1 cellular context compared by ENCODE assay signal in genomic region chr2:230864605-230865323, GRCh38.
TF ChIP-seq lines count a peak whose summit lies in the region.

TSS of gene ITM2C (plus strand) at chr2:230864942. CDS start at chr2:230865026, 84 bp downstream.

TF ChIP-seq in HepG2, 621 proteins besides CTCF, POLR2A, EP300 and RAD21 (continued from another document and continues in another):
- TF ChIP-seq, protein P1, sequence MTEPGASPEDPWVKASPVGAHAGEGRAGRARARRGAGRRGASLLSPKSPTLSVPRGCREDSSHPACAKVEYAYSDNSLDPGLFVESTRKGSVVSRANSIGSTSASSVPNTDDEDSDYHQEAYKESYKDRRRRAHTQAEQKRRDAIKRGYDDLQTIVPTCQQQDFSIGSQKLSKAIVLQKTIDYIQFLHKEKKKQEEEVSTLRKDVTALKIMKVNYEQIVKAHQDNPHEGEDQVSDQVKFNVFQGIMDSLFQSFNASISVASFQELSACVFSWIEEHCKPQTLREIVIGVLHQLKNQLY (CRISPR knock-in tag; IDR thresholded peaks at IDR 0.05) = no peak
- TF ChIP-seq, protein P2, sequence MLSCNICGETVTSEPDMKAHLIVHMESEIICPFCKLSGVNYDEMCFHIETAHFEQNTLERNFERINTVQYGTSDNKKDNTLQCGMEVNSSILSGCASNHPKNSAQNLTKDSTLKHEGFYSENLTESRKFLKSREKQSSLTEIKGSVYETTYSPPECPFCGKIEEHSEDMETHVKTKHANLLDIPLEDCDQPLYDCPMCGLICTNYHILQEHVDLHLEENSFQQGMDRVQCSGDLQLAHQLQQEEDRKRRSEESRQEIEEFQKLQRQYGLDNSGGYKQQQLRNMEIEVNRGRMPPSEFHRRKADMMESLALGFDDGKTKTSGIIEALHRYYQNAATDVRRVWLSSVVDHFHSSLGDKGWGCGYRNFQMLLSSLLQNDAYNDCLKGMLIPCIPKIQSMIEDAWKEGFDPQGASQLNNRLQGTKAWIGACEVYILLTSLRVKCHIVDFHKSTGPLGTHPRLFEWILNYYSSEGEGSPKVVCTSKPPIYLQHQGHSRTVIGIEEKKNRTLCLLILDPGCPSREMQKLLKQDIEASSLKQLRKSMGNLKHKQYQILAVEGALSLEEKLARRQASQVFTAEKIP (CRISPR knock-in tag; IDR thresholded peaks at IDR 0.05; ENCODE audit: borderline replicate concordance) = no peak
- no peak for TF ChIP-seq JUN (CRISPR knock-in tag; IDR thresholded peaks at IDR 0.05)
- TF ChIP-seq ZNF383 (CRISPR knock-in tag; IDR thresholded peaks at IDR 0.05; ENCODE audit: borderline replicate concordance) = no peak
- no peak for TF ChIP-seq NFIC (IDR thresholded peaks at IDR 0.05; ENCODE audit: low read length)
- TF ChIP-seq TGIF2 (CRISPR knock-in tag; IDR thresholded peaks at IDR 0.05) = no peak
- peak; percentile 93 for TF ChIP-seq ZNF24 (IDR thresholded peaks at IDR 0.05)
- TF ChIP-seq, protein P3, sequence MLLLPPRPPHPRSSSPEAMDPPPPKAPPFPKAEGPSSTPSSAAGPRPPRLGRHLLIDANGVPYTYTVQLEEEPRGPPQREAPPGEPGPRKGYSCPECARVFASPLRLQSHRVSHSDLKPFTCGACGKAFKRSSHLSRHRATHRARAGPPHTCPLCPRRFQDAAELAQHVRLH (CRISPR knock-in tag; IDR thresholded peaks at IDR 0.05; ENCODE audit: borderline replicate concordance, low read depth) = peak; percentile 31; the same call in 1 of the 2 replicates
- TF ChIP-seq REPIN1 (CRISPR knock-in tag; IDR thresholded peaks at IDR 0.05; ENCODE audit: borderline replicate concordance, low read depth) = no peak
- no peak for TF ChIP-seq ZNF543 (CRISPR knock-in tag; IDR thresholded peaks at IDR 0.05)
- peak; percentile 49 for TF ChIP-seq HOXA3 (CRISPR knock-in tag; IDR thresholded peaks at IDR 0.05)
- no peak for TF ChIP-seq TAF15 (IDR thresholded peaks at IDR 0.05; ENCODE audit: low read depth, low read length, poor library complexity, severe bottlenecking)
- TF ChIP-seq, protein P4, sequence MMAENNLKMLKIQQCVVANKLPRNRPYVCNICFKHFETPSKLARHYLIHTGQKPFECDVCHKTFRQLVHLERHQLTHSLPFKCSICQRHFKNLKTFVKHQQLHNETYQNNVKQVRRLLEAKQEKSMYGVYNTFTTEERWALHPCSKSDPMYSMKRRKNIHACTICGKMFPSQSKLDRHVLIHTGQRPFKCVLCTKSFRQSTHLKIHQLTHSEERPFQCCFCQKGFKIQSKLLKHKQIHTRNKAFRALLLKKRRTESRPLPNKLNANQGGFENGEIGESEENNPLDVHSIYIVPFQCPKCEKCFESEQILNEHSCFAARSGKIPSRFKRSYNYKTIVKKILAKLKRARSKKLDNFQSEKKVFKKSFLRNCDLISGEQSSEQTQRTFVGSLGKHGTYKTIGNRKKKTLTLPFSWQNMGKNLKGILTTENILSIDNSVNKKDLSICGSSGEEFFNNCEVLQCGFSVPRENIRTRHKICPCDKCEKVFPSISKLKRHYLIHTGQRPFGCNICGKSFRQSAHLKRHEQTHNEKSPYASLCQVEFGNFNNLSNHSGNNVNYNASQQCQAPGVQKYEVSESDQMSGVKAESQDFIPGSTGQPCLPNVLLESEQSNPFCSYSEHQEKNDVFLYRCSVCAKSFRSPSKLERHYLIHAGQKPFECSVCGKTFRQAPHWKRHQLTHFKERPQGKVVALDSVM (CRISPR knock-in tag; IDR thresholded peaks at IDR 0.05) = peak; percentile 97
- TF ChIP-seq, protein P5, sequence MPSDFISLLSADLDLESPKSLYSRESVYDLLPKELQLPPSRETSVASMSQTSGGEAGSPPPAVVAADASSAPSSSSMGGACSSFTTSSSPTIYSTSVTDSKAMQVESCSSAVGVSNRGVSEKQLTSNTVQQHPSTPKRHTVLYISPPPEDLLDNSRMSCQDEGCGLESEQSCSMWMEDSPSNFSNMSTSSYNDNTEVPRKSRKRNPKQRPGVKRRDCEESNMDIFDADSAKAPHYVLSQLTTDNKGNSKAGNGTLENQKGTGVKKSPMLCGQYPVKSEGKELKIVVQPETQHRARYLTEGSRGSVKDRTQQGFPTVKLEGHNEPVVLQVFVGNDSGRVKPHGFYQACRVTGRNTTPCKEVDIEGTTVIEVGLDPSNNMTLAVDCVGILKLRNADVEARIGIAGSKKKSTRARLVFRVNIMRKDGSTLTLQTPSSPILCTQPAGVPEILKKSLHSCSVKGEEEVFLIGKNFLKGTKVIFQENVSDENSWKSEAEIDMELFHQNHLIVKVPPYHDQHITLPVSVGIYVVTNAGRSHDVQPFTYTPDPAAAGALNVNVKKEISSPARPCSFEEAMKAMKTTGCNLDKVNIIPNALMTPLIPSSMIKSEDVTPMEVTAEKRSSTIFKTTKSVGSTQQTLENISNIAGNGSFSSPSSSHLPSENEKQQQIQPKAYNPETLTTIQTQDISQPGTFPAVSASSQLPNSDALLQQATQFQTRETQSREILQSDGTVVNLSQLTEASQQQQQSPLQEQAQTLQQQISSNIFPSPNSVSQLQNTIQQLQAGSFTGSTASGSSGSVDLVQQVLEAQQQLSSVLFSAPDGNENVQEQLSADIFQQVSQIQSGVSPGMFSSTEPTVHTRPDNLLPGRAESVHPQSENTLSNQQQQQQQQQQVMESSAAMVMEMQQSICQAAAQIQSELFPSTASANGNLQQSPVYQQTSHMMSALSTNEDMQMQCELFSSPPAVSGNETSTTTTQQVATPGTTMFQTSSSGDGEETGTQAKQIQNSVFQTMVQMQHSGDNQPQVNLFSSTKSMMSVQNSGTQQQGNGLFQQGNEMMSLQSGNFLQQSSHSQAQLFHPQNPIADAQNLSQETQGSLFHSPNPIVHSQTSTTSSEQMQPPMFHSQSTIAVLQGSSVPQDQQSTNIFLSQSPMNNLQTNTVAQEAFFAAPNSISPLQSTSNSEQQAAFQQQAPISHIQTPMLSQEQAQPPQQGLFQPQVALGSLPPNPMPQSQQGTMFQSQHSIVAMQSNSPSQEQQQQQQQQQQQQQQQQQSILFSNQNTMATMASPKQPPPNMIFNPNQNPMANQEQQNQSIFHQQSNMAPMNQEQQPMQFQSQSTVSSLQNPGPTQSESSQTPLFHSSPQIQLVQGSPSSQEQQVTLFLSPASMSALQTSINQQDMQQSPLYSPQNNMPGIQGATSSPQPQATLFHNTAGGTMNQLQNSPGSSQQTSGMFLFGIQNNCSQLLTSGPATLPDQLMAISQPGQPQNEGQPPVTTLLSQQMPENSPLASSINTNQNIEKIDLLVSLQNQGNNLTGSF (CRISPR knock-in tag; IDR thresholded peaks at IDR 0.05) = no peak
- TF ChIP-seq, protein P6, sequence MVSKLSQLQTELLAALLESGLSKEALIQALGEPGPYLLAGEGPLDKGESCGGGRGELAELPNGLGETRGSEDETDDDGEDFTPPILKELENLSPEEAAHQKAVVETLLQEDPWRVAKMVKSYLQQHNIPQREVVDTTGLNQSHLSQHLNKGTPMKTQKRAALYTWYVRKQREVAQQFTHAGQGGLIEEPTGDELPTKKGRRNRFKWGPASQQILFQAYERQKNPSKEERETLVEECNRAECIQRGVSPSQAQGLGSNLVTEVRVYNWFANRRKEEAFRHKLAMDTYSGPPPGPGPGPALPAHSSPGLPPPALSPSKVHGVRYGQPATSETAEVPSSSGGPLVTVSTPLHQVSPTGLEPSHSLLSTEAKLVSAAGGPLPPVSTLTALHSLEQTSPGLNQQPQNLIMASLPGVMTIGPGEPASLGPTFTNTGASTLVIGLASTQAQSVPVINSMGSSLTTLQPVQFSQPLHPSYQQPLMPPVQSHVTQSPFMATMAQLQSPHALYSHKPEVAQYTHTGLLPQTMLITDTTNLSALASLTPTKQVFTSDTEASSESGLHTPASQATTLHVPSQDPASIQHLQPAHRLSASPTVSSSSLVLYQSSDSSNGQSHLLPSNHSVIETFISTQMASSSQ (IDR thresholded peaks at IDR 0.05; ENCODE audit: low read depth) = no peak
- TF ChIP-seq, protein P6 (CRISPR knock-in tag; IDR thresholded peaks at IDR 0.05; ENCODE audit: borderline replicate concordance) = no peak
- TF ChIP-seq ZNF790 (CRISPR knock-in tag; IDR thresholded peaks at IDR 0.05; ENCODE audit: borderline replicate concordance) = no peak
- TF ChIP-seq, protein P7, sequence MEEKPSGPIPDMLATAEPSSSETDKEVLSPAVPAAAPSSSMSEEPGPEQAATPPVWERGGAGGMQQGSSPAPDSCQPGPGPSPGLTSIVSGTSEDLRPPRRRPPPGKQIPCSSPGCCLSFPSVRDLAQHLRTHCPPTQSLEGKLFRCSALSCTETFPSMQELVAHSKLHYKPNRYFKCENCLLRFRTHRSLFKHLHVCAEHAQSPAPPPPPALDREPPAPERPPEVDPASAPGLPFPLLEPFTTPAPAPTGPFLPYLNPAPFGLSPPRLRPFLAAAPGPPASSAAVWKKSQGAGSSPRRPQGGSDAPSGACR (CRISPR knock-in tag; IDR thresholded peaks at IDR 0.05) = no peak
- no peak for TF ChIP-seq JDP2 (CRISPR knock-in tag; IDR thresholded peaks at IDR 0.05; ENCODE audit: borderline replicate concordance)
- TF ChIP-seq NKX3-1 (CRISPR knock-in tag; IDR thresholded peaks at IDR 0.05) = no peak
- TF ChIP-seq ZNF703 (CRISPR knock-in tag; IDR thresholded peaks at IDR 0.05; ENCODE audit: borderline replicate concordance) = 0 out of 2 replicates have a peak, but pooled peaks have one; percentile 37
- no peak for TF ChIP-seq ZNF280B (CRISPR knock-in tag; IDR thresholded peaks at IDR 0.05; ENCODE audit: borderline replicate concordance)
- no peak for TF ChIP-seq CHCHD3 (CRISPR knock-in tag; IDR thresholded peaks at IDR 0.05)
- no peak; the same call in 1 of the 2 replicates for TF ChIP-seq EED (CRISPR knock-in tag; IDR thresholded peaks at IDR 0.05)
- peak; percentile 64; the same call in 1 of the 2 replicates for TF ChIP-seq ZMYM4 (CRISPR knock-in tag; IDR thresholded peaks at IDR 0.05)
- no peak for TF ChIP-seq PBX3 (CRISPR knock-in tag; IDR thresholded peaks at IDR 0.05; ENCODE audit: borderline replicate concordance)
- TF ChIP-seq GMEB1 (CRISPR knock-in tag; IDR thresholded peaks at IDR 0.05; ENCODE audit: borderline replicate concordance) = no peak
- TF ChIP-seq ZNF550 (CRISPR knock-in tag; IDR thresholded peaks at IDR 0.05; ENCODE audit: borderline replicate concordance) = no peak
- peak; percentile 78; the same call in 1 of the 2 replicates for TF ChIP-seq ETV5 (CRISPR knock-in tag; IDR thresholded peaks at IDR 0.05; ENCODE audit: borderline replicate concordance)
- peak; percentile 72 for TF ChIP-seq SMAD1 (CRISPR knock-in tag; IDR thresholded peaks at IDR 0.05; ENCODE audit: borderline replicate concordance, low read depth)
- 0 out of 2 replicates have a peak, but pooled peaks have one; percentile 51 for TF ChIP-seq ZNF598 (CRISPR knock-in tag; IDR thresholded peaks at IDR 0.05; ENCODE audit: borderline replicate concordance)
- peak; percentile 65; the same call in 1 of the 2 replicates for TF ChIP-seq NFKB2 (CRISPR knock-in tag; IDR thresholded peaks at IDR 0.05; ENCODE audit: borderline replicate concordance)
- no peak for TF ChIP-seq IRF1 (CRISPR knock-in tag; IDR thresholded peaks at IDR 0.05; ENCODE audit: low read depth)
- no peak for TF ChIP-seq RBAK (CRISPR knock-in tag; IDR thresholded peaks at IDR 0.05)
- TF ChIP-seq ZNF253 (CRISPR knock-in tag; IDR thresholded peaks at IDR 0.05; ENCODE audit: borderline replicate concordance) = 0 out of 2 replicates have a peak, but pooled peaks have one; percentile 52
- TF ChIP-seq PHF8 (CRISPR knock-in tag; IDR thresholded peaks at IDR 0.05) = peak; percentile 79
- no peak for TF ChIP-seq NR2F6 (IDR thresholded peaks at IDR 0.05)
- TF ChIP-seq NR2F6 (CRISPR knock-in tag; IDR thresholded peaks at IDR 0.05) = 0 out of 2 replicates have a peak, but pooled peaks have one; percentile 20
- no peak for TF ChIP-seq ZNF260 (CRISPR knock-in tag; IDR thresholded peaks at IDR 0.05; ENCODE audit: borderline replicate concordance, low read depth)
- TF ChIP-seq ZNF138 (CRISPR knock-in tag; IDR thresholded peaks at IDR 0.05; ENCODE audit: low read depth) = no peak; the same call in 1 of the 2 replicates
